In genomic region chr17:44308865-44309264, GRCh38 we compare ENCODE assay signal across 9 cellular contexts. TPM values are rescaled to one million over a fixed set of nuclear protein-coding genes. Genes with fewer than 3 reads are reported as not detected.
A peak's percentile ranks its signal among the peaks of the same experiment; 100 is the strongest.
DNase-seq lines count a peak whose midpoint lies in the region; ATAC-seq and TF ChIP-seq lines count a peak whose summit lies in the region.
"Had no signal": no experiment of that assay in that cellular context is flagged by ENCODE, and none has a peak within 500 bp of the region (broad histone marks: within the 10 kb centered on the region; RNA-seq: fewer than 3 reads in every experiment).

No MANE protein-coding gene starts in this region.

- no peaks in the 10 kb centered on the region for H3K9me3 Mint-ChIP-seq in T-cell

- H3F3A ChIP-seq in SK-N-SH (replicated peaks; ENCODE audit: insufficient read depth): no peaks in the 10 kb centered on the region

- CTCF ChIA-PET in SK-N-SH (lab: Yijun Ruan, JAX): interaction anchor here (0.7 to 5.7 kb wide), 5 partner anchors 10 to 88 kb away, joined by 3 to 37 read pairs (median 5); partner anchors contain the start of genes GRN, SLC25A39 and UBTF
- CTCF ChIA-PET in T-cell (lab: Charles Lee): interaction anchor here (0.7 to 1.2 kb wide), 2 partner anchors 16 to 22 kb away, joined by 3 to 11 read pairs; no protein-coding TSS in a partner anchor

- peaks cover 0 to 31% of the 10 kb centered on the region in 2 experiments; a peak in 1 of 4 replicates for H3K4me1 ChIP-seq in SK-N-SH (ENCODE audit: control insufficient read depth in 1 of 2, insufficient read depth in 2 of 2, low read depth in 1 of 2, low read length in 1 of 2)
- H3K4me1 ChIP-seq in iPS DF 6.9 (ENCODE audit: control insufficient read depth, insufficient read depth, low read length): peaks cover 12% of the 10 kb centered on the region

- H3K4me3 Mint-ChIP-seq in T-cell: peak overlapping the region; percentile 42 to 57 (median 49)

- WGBS in SK-N-SH (ENCODE audit: low lambda C conversion rate): 36% methylated on average over 13 of the region's 15 CpGs
- no CpG with 5 or more reads among the region's 15 CpGs for WGBS in iPS DF 6.9 (ENCODE audit: insufficient coverage, insufficient read length)

- POLR2A ChIA-PET in SK-N-SH (lab: Yijun Ruan, JAX): interaction anchor here (1.0 to 4.4 kb wide), 9 partner anchors 11 to 122 kb away, joined by 3 to 34 read pairs (median 4); partner anchors contain the start of genes SLC25A39 and TMUB2
- POLR2A ChIA-PET in T-cell (lab: Charles Lee): interaction anchor here in 1 of 2 donors (0.8 kb wide), 1 partner anchor 12 kb away, joined by 3 read pairs; no protein-coding TSS in a partner anchor

- ATAC-seq in SK-N-SH treated with all-trans-retinoic acid at 6 μM for 48 hours: no peak; the same call in 2 of the 3 replicates
- ATAC-seq in T-cell (replicated peaks in 1 of 4): peak in 2 of 4 experiments; percentile 9 to 17
- ATAC-seq in HG03342 (IDR thresholded peaks at IDR 0.05; ENCODE audit: unreplicated experiment): no peak
- ATAC-seq in GM19455 (IDR thresholded peaks at IDR 0.05; ENCODE audit: unreplicated experiment): no peak

- H3K4me3 ChIP-seq in SK-N-SH (ENCODE audit: low read depth in 2 of 2, low read length in 1 of 2) (peak overlapping the region; percentile 52 to 60), iPS DF 6.9 (ENCODE audit: low read length) (peak overlapping the region; percentile 28; the same call in 1 of the 2 replicates)

- no peak for TF ChIP-seq CTCF in SK-N-SH (IDR thresholded peaks at IDR 0.05)

- H3K9me3 ChIP-seq in SK-N-SH (no peaks in the 10 kb centered on the region), iPS DF 6.9 (ENCODE audit: control insufficient read depth, insufficient read depth, low read length) (no peaks in the 10 kb centered on the region)

- H3K36me3 ChIP-seq in SK-N-SH (replicated peaks in 1 of 2; ENCODE audit: control insufficient read depth in 1 of 2, insufficient read depth in 2 of 2, low read length in 1 of 2) (no peaks in the 10 kb centered on the region), iPS DF 6.9 (ENCODE audit: control insufficient read depth, insufficient read depth, low read length) (no peaks in the 10 kb centered on the region)

- H3K27ac ChIP-seq in SK-N-SH (ENCODE audit: low read depth in 2 of 2, low read length in 1 of 2) (peak overlapping the region in 1 of 2 experiments; percentile 79; a peak in 2 of 4 replicates), iPS DF 6.9 (ENCODE audit: low read length) (no peak overlapping the region), substantia nigra (ENCODE audit: low read depth, low read length, poor library complexity, severe bottlenecking) (peak overlapping the region; percentile 77)

- peaks cover 20 to 44% of the 10 kb centered on the region in 2 donors for H3K27me3 Mint-ChIP-seq in T-cell

- no peaks in the 10 kb centered on the region for H3K79me2 ChIP-seq in SK-N-SH (ENCODE audit: insufficient read depth)

- H3K9ac ChIP-seq in SK-N-SH: no peak overlapping the region

- H2AFZ ChIP-seq in SK-N-SH (ENCODE audit: low read depth): no peak overlapping the region

- no peaks in the 10 kb centered on the region for H3K36me3 Mint-ChIP-seq in T-cell

- no peaks in the 10 kb centered on the region for H4K20me1 ChIP-seq in SK-N-SH (ENCODE audit: insufficient read depth)

- no peaks in the 10 kb centered on the region for H3K9me2 ChIP-seq in SK-N-SH

- peaks cover 15 to 24% (median 16%) of the 10 kb centered on the region in 3 donors for H3K4me1 Mint-ChIP-seq in T-cell

- H3K4me2 ChIP-seq in SK-N-SH: peak overlapping the region; percentile 80

- H3K27me3 ChIP-seq in SK-N-SH (ENCODE audit: insufficient read depth): no peaks in the 10 kb centered on the region
- H3K27me3 ChIP-seq in iPS DF 6.9 (ENCODE audit: control insufficient read depth, insufficient read depth, low read length): no peaks in the 10 kb centered on the region; the same call in 1 of the 2 replicates

- no peak for TF ChIP-seq EP300 in SK-N-SH (IDR thresholded peaks at IDR 0.05; ENCODE audit: borderline replicate concordance in 1 of 2, low read depth in 1 of 2, low read length in 1 of 2)

- no peak for TF ChIP-seq RAD21 in SK-N-SH (IDR thresholded peaks at IDR 0.05; ENCODE audit: low read length)

- no peak overlapping the region for H3K27ac Mint-ChIP-seq in T-cell

- DNase-seq in SK-N-SH (peak; percentile 73), T-cell (no peak), iPS DF 6.9 (ENCODE audit: low read depth, low spot score) (no peak), substantia nigra (lab: John Stamatoyannopoulos, UW) (peak in 32 of 49 donors; percentile 22 to 65 (median 44))
- DNase-seq in stimulated activated naive CD4-positive, alpha-beta T cell treated with Interleukin-2 at 50 U/mL for 16 hours (lab: John Stamatoyannopoulos, UW): no peak

TF ChIP-seq in SK-N-SH, 30 proteins besides CTCF, POLR2A, EP300 and RAD21:
- peak; percentile 25; the same call in 1 of the 2 replicates for TF ChIP-seq MXI1 (IDR thresholded peaks at IDR 0.05; ENCODE audit: low read depth, low read length)
- no peak for TF ChIP-seq SIN3A (IDR thresholded peaks at IDR 0.05; ENCODE audit: borderline replicate concordance, low read depth, low read length)
- 0 out of 2 replicates have a peak, but pooled peaks have one; percentile 28 for TF ChIP-seq GABPA (IDR thresholded peaks at IDR 0.05; ENCODE audit: low read depth)
- no peak for TF ChIP-seq RCOR1 (IDR thresholded peaks at IDR 0.05; ENCODE audit: low read length)
- no peak for TF ChIP-seq PBX3 (IDR thresholded peaks at IDR 0.05)

TF ChIP-seq in SK-N-SH treated with all-trans-retinoic acid at 6 μM for 48 hours, 23 proteins besides CTCF, POLR2A, EP300 and RAD21 (continues in another document):
- TF ChIP-seq CSRNP3 (CRISPR knock-in tag; IDR thresholded peaks at IDR 0.05) (no peak), ISL1 (CRISPR knock-in tag; IDR thresholded peaks at IDR 0.05) (no peak), ZFP3 (CRISPR knock-in tag; IDR thresholded peaks at IDR 0.05) (no peak), RARB (CRISPR knock-in tag; IDR thresholded peaks at IDR 0.05) (no peak), TSHZ2 (CRISPR knock-in tag; IDR thresholded peaks at IDR 0.05) (no peak), TOX (CRISPR knock-in tag; IDR thresholded peaks at IDR 0.05; ENCODE audit: borderline replicate concordance) (no peak), ZC3H10 (CRISPR knock-in tag; IDR thresholded peaks at IDR 0.05) (no peak)

RNA-seq across cellular contexts. Expression of gene RUNDC3A, which starts 0.5 kb away (rescaled TPM):
- 8.9 and 11.0 TPM in 2 replicates for polyA plus RNA-seq in SK-N-SH (2012; rRNA removed)
- polyA plus RNA-seq in SK-N-SH (2012; cell fraction: cytosol; rRNA removed): 5.8 and 7.9 TPM in 2 replicates
- polyA plus RNA-seq in SK-N-SH (2012; cell fraction: nucleus; rRNA removed): 21.4 and 28.5 TPM in 2 replicates
- under 1 TPM in 3 of 5 donors, not detected in 2; 0.38 to 0.65 (median 0.41) TPM for total RNA-seq in T-cell

RNA-seq across cellular contexts. Expression of gene SLC25A39, which starts 15.8 kb away (rescaled TPM):
- 106 and 131 TPM in 2 replicates for polyA plus RNA-seq in SK-N-SH (2012; rRNA removed)
- polyA plus RNA-seq in SK-N-SH (2012; cell fraction: cytosol; rRNA removed): 58.4 and 82.3 TPM in 2 replicates
- 260 and 343 TPM in 2 replicates for polyA plus RNA-seq in SK-N-SH (2012; cell fraction: nucleus; rRNA removed)
- 100 to 1,000 TPM in 3 of 5 donors, 10 to 100 TPM in 2; 78.6 to 108 (median 104) TPM for total RNA-seq in T-cell

RNA-seq across cellular contexts. Expression of gene GRN, which starts 36.2 kb away (rescaled TPM):
- 360 and 442 TPM in 2 replicates for polyA plus RNA-seq in SK-N-SH (2012; rRNA removed)
- 126 and 213 TPM in 2 replicates for polyA plus RNA-seq in SK-N-SH (2012; cell fraction: cytosol; rRNA removed)
- 427 and 781 TPM in 2 replicates for polyA plus RNA-seq in SK-N-SH (2012; cell fraction: nucleus; rRNA removed)
- 10 to 100 TPM; 21.0 to 48.3 (median 40.1) TPM for total RNA-seq in T-cell

RNA-seq across cellular contexts. Expression of gene SLC4A1, which starts 40.9 kb away (rescaled TPM):
- not detected in 2 replicates for polyA plus RNA-seq in SK-N-SH (2012; rRNA removed)
- polyA plus RNA-seq in SK-N-SH (2012; cell fraction: cytosol; rRNA removed): not detected in 2 replicates
- 0.08 TPM in 1 of 2 replicates, not detected in the other for polyA plus RNA-seq in SK-N-SH (2012; cell fraction: nucleus; rRNA removed)
- total RNA-seq in T-cell: not detected
- total RNA-seq: HT1080 had no signal

RNA-seq across cellular contexts. Expression of gene FAM171A2, which starts 54.8 kb away (rescaled TPM):
- polyA plus RNA-seq in SK-N-SH (2012; rRNA removed): 4.8 and 4.9 TPM in 2 replicates
- polyA plus RNA-seq in SK-N-SH (2012; cell fraction: cytosol; rRNA removed): 1.8 and 3.6 TPM in 2 replicates
- polyA plus RNA-seq in SK-N-SH (2012; cell fraction: nucleus; rRNA removed): 4.0 and 4.5 TPM in 2 replicates
- total RNA-seq in T-cell: 1 to 10 TPM in 2 of 5 donors, under 1 TPM in 3; 0.18 to 1.5 (median 0.89) TPM

Comparison
In these comparisons a context has a peak if more than half of its experiments do, and no peak if none do; other contexts are left out.
1. DNase-seq: peak in SK-N-SH (single experiment) and substantia nigra (32 of 49); none in T-cell (0 of 34), iPS DF 6.9 (single experiment) and stimulated activated naive CD4-positive, alpha-beta T cell treated with Interleukin-2 at 50 U/mL for 16 hours (single experiment).